Comparison of ENCODE assay signal across 8 cellular contexts in genomic region chr2:119222863-119223520, GRCh38. TPM values are rescaled to one million over a fixed set of nuclear protein-coding genes. Genes with fewer than 3 reads are reported as not detected.
DNase-seq lines count a peak whose midpoint lies in the region; ATAC-seq and TF ChIP-seq lines count a peak whose summit lies in the region.

No MANE protein-coding gene starts in this region.

- ATAC-seq in GM23338 (peak; percentile 2), GM19455 (IDR thresholded peaks at IDR 0.05; ENCODE audit: unreplicated experiment) (no peak), HG03045 (IDR thresholded peaks at IDR 0.05; ENCODE audit: unreplicated experiment) (no peak), HG03175 (IDR thresholded peaks at IDR 0.05; ENCODE audit: unreplicated experiment) (no peak)

- H3K36me3 ChIP-seq in GM23338 (ENCODE audit: insufficient read depth) (no peaks in the 10 kb centered on the region), iPS-20b (ENCODE audit: insufficient read depth, low read depth, low read length) (no peaks in the 10 kb centered on the region), skeletal muscle tissue (ENCODE audit: control insufficient read depth in 3 of 3, insufficient read depth in 3 of 3, low read length in 3 of 3) (peaks cover 0 to 4% (median 0%) of the 10 kb centered on the region in 3 donors)

- H3K27me3 Mint-ChIP-seq in GM23338 (ENCODE audit: insufficient read depth, low read depth, poor library complexity): peaks cover 24% of the 10 kb centered on the region
- H3K27me3 Mint-ChIP-seq in activated naive CD8-positive, alpha-beta T cell: peaks cover 13% of the 10 kb centered on the region

- peak overlapping the region; percentile 65 for H3K4me3 Mint-ChIP-seq in GM23338
- H3K4me3 Mint-ChIP-seq in activated naive CD8-positive, alpha-beta T cell: peak overlapping the region; percentile 35

- H3K4me3 ChIP-seq in GM23338 (peak overlapping the region; percentile 75), iPS-20b (ENCODE audit: low read length) (peak overlapping the region; percentile 70), skeletal muscle tissue (ENCODE audit: low read length in 3 of 3) (peak overlapping the region; percentile 54 to 82 (median 79))

- DNase-seq in GM23338 (ENCODE audit: low spot score) (peak; percentile 15), COLO668 (lab: John Stamatoyannopoulos, UW; ENCODE audit: unreplicated experiment) (no peak)

- 0 out of 2 replicates have a peak, but pooled peaks cover 5% of the 10 kb centered on the region for H3K79me2 ChIP-seq in GM23338 (replicated peaks; ENCODE audit: insufficient read depth)

- no peak overlapping the region for H3K27ac Mint-ChIP-seq in GM23338
- no peak overlapping the region for H3K27ac Mint-ChIP-seq in activated naive CD8-positive, alpha-beta T cell

- no peak for TF ChIP-seq CTCF in GM23338 (conservative IDR thresholded peaks at IDR 0.05; ENCODE audit: low read depth in 2 of 2)

- peaks cover 42% of the 10 kb centered on the region for H3K4me1 ChIP-seq in GM23338 (ENCODE audit: insufficient read depth)
- H3K4me1 ChIP-seq in iPS-20b (ENCODE audit: insufficient read depth, low read length): peaks cover 28% of the 10 kb centered on the region
- peaks cover 39 to 61% (median 41%) of the 10 kb centered on the region in 3 donors for H3K4me1 ChIP-seq in skeletal muscle tissue (ENCODE audit: control insufficient read depth in 3 of 3, insufficient read depth in 3 of 3, low read length in 3 of 3)

- no peaks in the 10 kb centered on the region for H3K9me3 ChIP-seq in iPS-20b (ENCODE audit: insufficient read depth, low read depth, low read length)
- no peaks in the 10 kb centered on the region for H3K9me3 ChIP-seq in skeletal muscle tissue (ENCODE audit: control insufficient read depth in 3 of 3, low read length in 3 of 3)

- peak overlapping the region; percentile 88 for H3K4me2 ChIP-seq in GM23338

- no peaks in the 10 kb centered on the region for H3K9me2 ChIP-seq in GM23338 (ENCODE audit: insufficient read depth)

- H3K4me1 Mint-ChIP-seq in GM23338: peaks cover 44% of the 10 kb centered on the region
- H3K4me1 Mint-ChIP-seq in activated naive CD8-positive, alpha-beta T cell (ENCODE audit: low read depth): no peaks in the 10 kb centered on the region

- H3K27me3 ChIP-seq in GM23338 (ENCODE audit: insufficient read depth): peaks cover 14% of the 10 kb centered on the region
- peaks cover 35% of the 10 kb centered on the region for H3K27me3 ChIP-seq in iPS-20b (ENCODE audit: insufficient read depth, low read length)
- peaks cover 0 to 3% (median 0%) of the 10 kb centered on the region in 3 donors for H3K27me3 ChIP-seq in skeletal muscle tissue (ENCODE audit: control insufficient read depth in 3 of 3, insufficient read depth in 3 of 3, low read length in 3 of 3)

- H2AFZ ChIP-seq in GM23338: peak overlapping the region; percentile 94

- no peak overlapping the region for H3K27ac ChIP-seq in GM23338 (ENCODE audit: low read depth)
- no peak overlapping the region for H3K27ac ChIP-seq in iPS-20b (ENCODE audit: low read length)
- peak overlapping the region; percentile 89 for H3K27ac ChIP-seq in skeletal muscle tissue (ENCODE audit: low read depth, low read length)

- no peaks in the 10 kb centered on the region for H3K9me3 Mint-ChIP-seq in GM23338
- no peaks in the 10 kb centered on the region for H3K9me3 Mint-ChIP-seq in activated naive CD8-positive, alpha-beta T cell (ENCODE audit: low read depth)

- no peaks in the 10 kb centered on the region for H3F3A ChIP-seq in GM23338 (replicated peaks; ENCODE audit: low read depth)

- no peaks in the 10 kb centered on the region for H3K36me3 Mint-ChIP-seq in GM23338 (ENCODE audit: low read depth)
- no peaks in the 10 kb centered on the region for H3K36me3 Mint-ChIP-seq in activated naive CD8-positive, alpha-beta T cell

- H3K9ac ChIP-seq in iPS-20b (ENCODE audit: low read depth, low read length) (peak overlapping the region; percentile 54; the same call in 1 of the 2 replicates), skeletal muscle tissue (ENCODE audit: low read depth in 1 of 3, low read length in 3 of 3) (peak overlapping the region; percentile 63 to 95 (median 65))

- peaks cover 3% of the 10 kb centered on the region; the same call in 1 of the 2 replicates for H4K20me1 ChIP-seq in GM23338 (replicated peaks; ENCODE audit: insufficient read depth)

TF ChIP-seq in GM23338, 12 proteins besides CTCF, POLR2A, EP300 and RAD21:
- no peak for TF ChIP-seq EZH2 (IDR thresholded peaks at IDR 0.05; ENCODE audit: low read depth, unreplicated experiment)
- TF ChIP-seq EZH2phosphoT487 (IDR thresholded peaks at IDR 0.05; ENCODE audit: unreplicated experiment): no peak

RNA-seq across cellular contexts. Expression of gene STEAP3, which starts 0.6 kb away (rescaled TPM):
- total RNA-seq in GM23338 (2014; rRNA removed; shearing (Covaris generic)): 18.2 and 27.3 TPM in 2 replicates
- polyA plus RNA-seq in GM23338 (2016; fragmentation: Nextera tagmentation; extraction: Ambion mirVana): 7.5 and 8.6 TPM in 2 replicates
- total RNA-seq in skeletal muscle tissue: 8.9 TPM
